ENCODE assay signal across 21 cellular contexts in the genomic region with DNA sequence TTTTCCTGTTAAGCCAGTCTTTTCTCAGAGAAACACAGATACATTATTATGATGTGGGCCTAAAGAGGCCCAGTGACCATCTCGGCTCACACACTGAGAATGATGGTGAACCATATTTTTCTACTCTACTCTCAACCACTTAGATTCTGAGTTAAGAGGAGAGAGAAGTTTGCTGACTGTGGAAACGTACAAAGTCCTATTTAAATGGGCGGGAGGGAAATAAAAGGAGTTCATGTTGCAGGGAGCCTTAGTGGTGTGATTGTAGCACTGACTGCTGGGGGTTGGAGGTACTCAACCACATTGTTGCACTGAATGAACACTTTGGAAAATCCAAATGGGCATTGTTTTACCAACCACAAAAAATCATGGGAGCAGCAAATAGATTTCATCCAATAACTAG. TPM values are rescaled to one million over a fixed set of nuclear protein-coding genes. Genes with fewer than 3 reads are reported as not detected.
"Had no signal": no experiment of that assay in that cellular context is flagged by ENCODE, and none has a peak within 500 bp of the region (broad histone marks: within the 10 kb centered on the region; RNA-seq: fewer than 3 reads in every experiment).

No MANE protein-coding gene starts in this region.

- H3K27me3 ChIP-seq: ascending aorta, left lung, upper lobe of right lung had no signal

- H3K9me3 Mint-ChIP-seq: activated naive CD4-positive, alpha-beta T cell treated with anti-CD3 and anti-CD28 coated beads, Interleukin-2, amount 50 U/mL, for 24 hours; activated T-cell treated with anti-CD3 and anti-CD28 coated beads, Interleukin-2, amount 50 U/mL, for 72 hours; central memory CD8-positive, alpha-beta T cell; stimulated activated effector memory CD8-positive, alpha-beta T cell treated with anti-CD3 and anti-CD28 coated beads, Interleukin-12 subunit alpha, Interleukin-12 subunit beta, amount 100 ng/mL, for 72 hours; T-cell had no signal

- H3K27ac Mint-ChIP-seq: activated naive CD4-positive, alpha-beta T cell treated with anti-CD3 and anti-CD28 coated beads, Interleukin-2, amount 50 U/mL, for 24 hours; activated T-cell treated with anti-CD3 and anti-CD28 coated beads, Interleukin-2, amount 50 U/mL, for 72 hours; T-cell had no signal

- H3K4me3 ChIP-seq: ascending aorta, coronary artery, left lung, thoracic aorta, upper lobe of right lung had no signal

- ATAC-seq: activated T-cell treated with anti-CD3 and anti-CD28 coated beads, Interleukin-2, amount 50 U/mL, for 72 hours; foreskin keratinocyte; left lung; sciatic nerve; stimulated activated effector memory CD8-positive, alpha-beta T cell treated with anti-CD3 and anti-CD28 coated beads, Interleukin-12 subunit alpha, Interleukin-12 subunit beta, amount 100 ng/mL, for 72 hours; T-cell; upper lobe of right lung had no signal

- H3K4me1 Mint-ChIP-seq: activated naive CD4-positive, alpha-beta T cell treated with anti-CD3 and anti-CD28 coated beads, Interleukin-2, amount 50 U/mL, for 24 hours; central memory CD8-positive, alpha-beta T cell had no signal

- H3K4me3 Mint-ChIP-seq: activated naive CD4-positive, alpha-beta T cell treated with anti-CD3 and anti-CD28 coated beads, Interleukin-2, amount 50 U/mL, for 24 hours; central memory CD8-positive, alpha-beta T cell; stimulated activated effector memory CD8-positive, alpha-beta T cell treated with anti-CD3 and anti-CD28 coated beads, Interleukin-12 subunit alpha, Interleukin-12 subunit beta, amount 100 ng/mL, for 72 hours; T-cell had no signal

- H3K36me3 Mint-ChIP-seq: activated naive CD4-positive, alpha-beta T cell treated with anti-CD3 and anti-CD28 coated beads, Interleukin-2, amount 50 U/mL, for 24 hours; T-cell had no signal

- H3K27me3 Mint-ChIP-seq: central memory CD8-positive, alpha-beta T cell had no signal

- H3K9me3 ChIP-seq: ascending aorta, left lung, thoracic aorta, upper lobe of right lung had no signal

- H3K4me1 ChIP-seq: ascending aorta, foreskin keratinocyte, upper lobe of right lung had no signal

- DNase-seq: activated CD4-positive, alpha-beta T cell treated with anti-CD3 and anti-CD28 coated beads, Interleukin-2, amount 50 U/mL, for 1 hour; activated CD8-positive, alpha-beta memory T cell treated with anti-CD3 and anti-CD28 coated beads, Interleukin-2, amount 50 U/mL, for 48 hours; activated gamma-delta T cell; activated T-cell treated with anti-CD3 and anti-CD28 coated beads, Interleukin-2, amount 50 U/mL, for 72 hours; foreskin keratinocyte; glutamatergic neuron; hypothalamus; left lung; mammary epithelial cell; stimulated activated CD4-positive, alpha-beta T cell treated with anti-CD3 and anti-CD28 coated beads, Interleukin-4, amount 100 ng/mL, for 24 hours; T-cell; T1000; upper lobe of right lung had no signal

- H3K36me3 ChIP-seq: ascending aorta, left lung, thoracic aorta, upper lobe of right lung had no signal

- H3K27ac ChIP-seq: ascending aorta, coronary artery, foreskin keratinocyte, thoracic aorta, upper lobe of right lung had no signal

RNA-seq across cellular contexts. Expression of a gene that starts 51.0 kb away (rescaled TPM):
- total RNA-seq: epithelial cell of proximal tubule, foreskin keratinocyte had no signal
- polyA plus RNA-seq: foreskin keratinocyte, mammary epithelial cell had no signal
